8 cellular contexts compared by ENCODE assay signal in genomic region chr12:51590347-51591019, GRCh38.
DNase-seq lines count a peak whose midpoint lies in the region; TF ChIP-seq lines count a peak whose summit lies in the region.

No MANE protein-coding gene starts in this region.

- H3K9me3 Mint-ChIP-seq in nephron = no peaks in the 10 kb centered on the region

- H3K27ac Mint-ChIP-seq in nephron = no peak overlapping the region

- H3K27me3 ChIP-seq in HUES6 (ENCODE audit: control insufficient read depth, insufficient read depth, low read length) (peaks cover 10% of the 10 kb centered on the region), NT2/D1 (ENCODE audit: insufficient read depth, insufficient read length) (peaks cover 17% of the 10 kb centered on the region)

- H3K27ac ChIP-seq in HUES6 (ENCODE audit: low read depth, low read length) = no peak overlapping the region

- H3K36me3 ChIP-seq in HUES6 (ENCODE audit: control insufficient read depth, insufficient read depth, low read length) (no peaks in the 10 kb centered on the region), NT2/D1 (ENCODE audit: insufficient read depth, insufficient read length, low read length) (no peaks in the 10 kb centered on the region)

- peak overlapping the region; percentile 40 for H3K9ac ChIP-seq in HUES6 (ENCODE audit: low read length)
- peak overlapping the region; percentile 74 for H3K9ac ChIP-seq in NT2/D1 (ENCODE audit: insufficient read length, low read depth)

- H3K27me3 Mint-ChIP-seq in nephron (ENCODE audit: low read depth) = peaks cover 53% of the 10 kb centered on the region

- H3K36me3 Mint-ChIP-seq in nephron (ENCODE audit: low read depth) = no peaks in the 10 kb centered on the region

- DNase-seq in AG09319 (ENCODE audit: extremely low read depth, low read depth) (peak; percentile 57), GM19238 (ENCODE audit: insufficient read length, low spot score) (peak; percentile 73), NT2/D1 (ENCODE audit: low read depth, low spot score) (peak; percentile 88), fibroblast of gingiva (ENCODE audit: low read depth) (peak; percentile 53)
- DNase-seq in activated T-cell treated with anti-CD3 and anti-CD28 coated beads, Interleukin-2, amount 50 U/mL, for 48 hours = peak; percentile 81 to 85
- DNase-seq in stimulated activated naive CD4-positive, alpha-beta T cell treated with Interleukin-2 at 50 U/mL for 16 hours (lab: John Stamatoyannopoulos, UW) = peak; percentile 66

- H3K4me1 Mint-ChIP-seq in nephron = peaks cover 4% of the 10 kb centered on the region

- peak overlapping the region; percentile 63 for H3K4me3 ChIP-seq in HUES6 (ENCODE audit: low read depth, low read length)
- H3K4me3 ChIP-seq in NT2/D1 (ENCODE audit: insufficient read length, low read depth) = peak overlapping the region; percentile 47

- H3K9me3 ChIP-seq in HUES6 (ENCODE audit: control insufficient read depth, insufficient read depth, low read depth, low read length) = no peaks in the 10 kb centered on the region
- no peaks in the 10 kb centered on the region for H3K9me3 ChIP-seq in NT2/D1 (ENCODE audit: insufficient read depth, low read length)

- TF ChIP-seq CTCF in AG09319 (IDR thresholded peaks at IDR 0.05; ENCODE audit: low read depth, low read length) (peak; percentile 41), nephron (IDR thresholded peaks at IDR 0.05; ENCODE audit: unreplicated experiment in 3 of 3) (peak; percentile 56 to 57 (median 57))

- H3K4me1 ChIP-seq in HUES6 (ENCODE audit: control insufficient read depth, insufficient read depth, low read length) = peaks cover 8% of the 10 kb centered on the region
- no peaks in the 10 kb centered on the region for H3K4me1 ChIP-seq in NT2/D1 (ENCODE audit: insufficient read depth, insufficient read length)

- H3K4me3 Mint-ChIP-seq in nephron = peak overlapping the region; percentile 87 to 90 (median 88)
